9 cellular contexts compared by ENCODE assay signal in the genomic region with DNA sequence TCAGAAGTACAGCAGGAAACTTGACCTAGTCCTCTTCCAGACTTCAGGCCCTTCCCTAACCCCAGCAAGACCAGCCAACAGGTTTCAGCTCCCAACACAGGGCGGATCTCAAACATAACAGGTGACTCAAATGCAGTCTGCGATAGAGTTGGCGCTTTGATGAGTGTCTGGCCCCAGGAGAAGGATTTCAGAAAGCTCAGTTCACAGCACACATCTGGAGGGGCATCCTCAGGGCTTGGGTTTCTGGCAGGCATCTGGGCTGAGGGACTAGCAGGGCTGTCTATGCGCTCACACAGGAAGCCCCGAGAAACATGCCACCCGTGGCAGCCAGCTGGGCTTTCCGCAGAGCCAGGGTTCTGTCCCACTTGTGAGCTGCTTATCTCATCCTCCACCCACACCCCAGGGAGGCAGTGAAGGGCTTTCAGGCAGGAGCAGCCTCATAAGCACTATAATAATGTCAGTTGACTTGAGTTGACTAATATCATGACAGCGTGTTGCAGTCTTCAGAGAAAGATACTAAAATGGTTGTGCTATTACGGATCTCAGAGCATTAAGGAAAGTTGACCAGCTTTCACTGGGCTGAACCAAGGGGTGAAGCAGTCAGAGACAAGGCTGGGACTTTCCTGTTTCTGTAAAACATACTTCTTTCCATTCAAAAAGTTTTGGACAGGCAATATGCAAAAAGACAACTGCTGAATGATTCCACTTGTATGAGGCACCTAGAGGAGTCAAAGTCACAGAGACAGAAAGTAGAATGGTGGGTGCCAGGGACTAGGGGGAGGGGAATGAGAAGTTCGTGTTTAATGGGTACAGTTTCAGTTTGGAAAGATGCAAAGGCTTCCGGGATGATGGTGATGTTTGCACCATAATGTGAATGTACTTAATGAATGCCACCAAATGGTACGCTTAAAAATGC.
DNase-seq lines count a peak whose midpoint lies in the region; ATAC-seq and TF ChIP-seq lines count a peak whose summit lies in the region.
"Had no signal": no experiment of that assay in that cellular context is flagged by ENCODE, and none has a peak within 500 bp of the region (broad histone marks: within the 10 kb centered on the region; RNA-seq: fewer than 3 reads in every experiment).

No MANE protein-coding gene starts in this region.

- POLR2A ChIA-PET in WTC11 (lab: Charles Lee) = no interaction called here

- H3K4me3 Mint-ChIP-seq in CD4-positive, CD25-positive, alpha-beta regulatory T cell = peak overlapping the region; percentile 49 to 81 (median 68)
- peak overlapping the region; percentile 67 for H3K4me3 Mint-ChIP-seq in activated T-cell treated with anti-CD3 and anti-CD28 coated beads, Interleukin-2, amount 50 U/mL, for 24 hours
- H3K4me3 Mint-ChIP-seq in mesothelial cell of epicardium = no peak overlapping the region
- no peak overlapping the region for H3K4me3 Mint-ChIP-seq in WTC11

- peak; percentile 46 to 63 for ATAC-seq in CD4-positive, CD25-positive, alpha-beta regulatory T cell (ENCODE audit: low read depth in 2 of 2)
- ATAC-seq in GM19467 (IDR thresholded peaks at IDR 0.05; ENCODE audit: unreplicated experiment) (peak; percentile 55), HG03571 (IDR thresholded peaks at IDR 0.05; ENCODE audit: unreplicated experiment) (peak; percentile 65), WTC11 (no peak)

- no peaks in the 10 kb centered on the region for H3K36me3 ChIP-seq in CD4-positive, CD25-positive, alpha-beta regulatory T cell (ENCODE audit: control insufficient read depth, insufficient read depth, low read length)

- peak; percentile 7 to 71 (median 24) for DNase-seq in CD4-positive, CD25-positive, alpha-beta regulatory T cell
- DNase-seq in activated T-cell treated with anti-CD3 and anti-CD28 coated beads, Interleukin-2, amount 50 U/mL, for 24 hours = peak; percentile 84
- DNase-seq in mesothelial cell of epicardium (ENCODE audit: low spot score in 2 of 2, unreplicated experiment in 2 of 2) (no peak), WTC11 (ENCODE audit: low spot score) (no peak), ACHN (no peak), middle frontal gyrus (ENCODE audit: extremely low spot score, low spot score) (no peak)

- peak overlapping the region; percentile 56 for H3K4me3 ChIP-seq in CD4-positive, CD25-positive, alpha-beta regulatory T cell (ENCODE audit: low read depth, low read length)

- no peaks in the 10 kb centered on the region for H3K9me3 ChIP-seq in CD4-positive, CD25-positive, alpha-beta regulatory T cell (ENCODE audit: control insufficient read depth in 2 of 2, low read length in 2 of 2)

- H3K27me3 Mint-ChIP-seq in CD4-positive, CD25-positive, alpha-beta regulatory T cell = peaks cover 25% of the 10 kb centered on the region
- H3K27me3 Mint-ChIP-seq in activated T-cell treated with anti-CD3 and anti-CD28 coated beads, Interleukin-2, amount 50 U/mL, for 24 hours = no peaks in the 10 kb centered on the region
- H3K27me3 Mint-ChIP-seq in mesothelial cell of epicardium (ENCODE audit: low read depth) (no peaks in the 10 kb centered on the region), WTC11 (ENCODE audit: low read depth) (no peaks in the 10 kb centered on the region)

- no peak for TF ChIP-seq CTCF in mesothelial cell of epicardium (IDR thresholded peaks at IDR 0.05; ENCODE audit: unreplicated experiment)
- no peak for TF ChIP-seq CTCF in WTC11 (IDR thresholded peaks at IDR 0.05)

- CTCF ChIA-PET in WTC11 (lab: Charles Lee) = interaction anchor here (0.5 kb wide), 1 partner anchor 345 kb away, joined by 3 read pairs; no protein-coding TSS in a partner anchor

- peaks cover 36 to 76% (median 51%) of the 10 kb centered on the region in 4 donors for H3K4me1 Mint-ChIP-seq in CD4-positive, CD25-positive, alpha-beta regulatory T cell
- peaks cover 87% of the 10 kb centered on the region for H3K4me1 Mint-ChIP-seq in activated T-cell treated with anti-CD3 and anti-CD28 coated beads, Interleukin-2, amount 50 U/mL, for 24 hours (ENCODE audit: low read depth)
- H3K4me1 Mint-ChIP-seq in mesothelial cell of epicardium = peaks cover 31% of the 10 kb centered on the region
- H3K4me1 Mint-ChIP-seq in WTC11 = peaks cover 16% of the 10 kb centered on the region

- H3K27ac Mint-ChIP-seq in CD4-positive, CD25-positive, alpha-beta regulatory T cell = peak overlapping the region; percentile 81 to 92 (median 89)
- H3K27ac Mint-ChIP-seq in activated T-cell treated with anti-CD3 and anti-CD28 coated beads, Interleukin-2, amount 50 U/mL, for 24 hours = peak overlapping the region; percentile 94
- peak overlapping the region; percentile 2 for H3K27ac Mint-ChIP-seq in mesothelial cell of epicardium
- no peak overlapping the region for H3K27ac Mint-ChIP-seq in WTC11

- peak overlapping the region; percentile 14 for H3K27ac ChIP-seq in CD4-positive, CD25-positive, alpha-beta regulatory T cell (ENCODE audit: insufficient read depth, low read length, poor library complexity, severe bottlenecking)
- H3K27ac ChIP-seq: epithelial cell of prostate had no signal

- H3K27me3 ChIP-seq in CD4-positive, CD25-positive, alpha-beta regulatory T cell (ENCODE audit: control insufficient read depth, insufficient read depth, low read length) = no peaks in the 10 kb centered on the region

- no peaks in the 10 kb centered on the region for H3K9me3 Mint-ChIP-seq in CD4-positive, CD25-positive, alpha-beta regulatory T cell
- no peaks in the 10 kb centered on the region for H3K9me3 Mint-ChIP-seq in activated T-cell treated with anti-CD3 and anti-CD28 coated beads, Interleukin-2, amount 50 U/mL, for 24 hours
- peaks cover 12% of the 10 kb centered on the region for H3K9me3 Mint-ChIP-seq in mesothelial cell of epicardium
- H3K9me3 Mint-ChIP-seq in WTC11 = peaks cover 21% of the 10 kb centered on the region

- H3K36me3 Mint-ChIP-seq in CD4-positive, CD25-positive, alpha-beta regulatory T cell = no peaks in the 10 kb centered on the region
- H3K36me3 Mint-ChIP-seq in activated T-cell treated with anti-CD3 and anti-CD28 coated beads, Interleukin-2, amount 50 U/mL, for 24 hours (ENCODE audit: low read depth) = no peaks in the 10 kb centered on the region
- no peaks in the 10 kb centered on the region for H3K36me3 Mint-ChIP-seq in mesothelial cell of epicardium
- peaks cover 2% of the 10 kb centered on the region; the same call in 1 of the 2 replicates for H3K36me3 Mint-ChIP-seq in WTC11

- in situ Hi-C loops in ACHN (cut with HindIII; ENCODE audit: low pct_ligation_motif_present, low pct_unique_long_range_greater_than_20kb, low sequenced_read_pairs) = loop anchor here (25.0 kb wide), 1 partner anchor 106 kb away; no protein-coding TSS in a partner anchor

- peaks cover 52% of the 10 kb centered on the region for H3K4me1 ChIP-seq in CD4-positive, CD25-positive, alpha-beta regulatory T cell (ENCODE audit: control insufficient read depth, insufficient read depth, low read length, poor library complexity, severe bottlenecking)

TF ChIP-seq in WTC11, 78 proteins besides CTCF, POLR2A, EP300 and RAD21 (continues in another document):
- TF ChIP-seq, protein P1, sequence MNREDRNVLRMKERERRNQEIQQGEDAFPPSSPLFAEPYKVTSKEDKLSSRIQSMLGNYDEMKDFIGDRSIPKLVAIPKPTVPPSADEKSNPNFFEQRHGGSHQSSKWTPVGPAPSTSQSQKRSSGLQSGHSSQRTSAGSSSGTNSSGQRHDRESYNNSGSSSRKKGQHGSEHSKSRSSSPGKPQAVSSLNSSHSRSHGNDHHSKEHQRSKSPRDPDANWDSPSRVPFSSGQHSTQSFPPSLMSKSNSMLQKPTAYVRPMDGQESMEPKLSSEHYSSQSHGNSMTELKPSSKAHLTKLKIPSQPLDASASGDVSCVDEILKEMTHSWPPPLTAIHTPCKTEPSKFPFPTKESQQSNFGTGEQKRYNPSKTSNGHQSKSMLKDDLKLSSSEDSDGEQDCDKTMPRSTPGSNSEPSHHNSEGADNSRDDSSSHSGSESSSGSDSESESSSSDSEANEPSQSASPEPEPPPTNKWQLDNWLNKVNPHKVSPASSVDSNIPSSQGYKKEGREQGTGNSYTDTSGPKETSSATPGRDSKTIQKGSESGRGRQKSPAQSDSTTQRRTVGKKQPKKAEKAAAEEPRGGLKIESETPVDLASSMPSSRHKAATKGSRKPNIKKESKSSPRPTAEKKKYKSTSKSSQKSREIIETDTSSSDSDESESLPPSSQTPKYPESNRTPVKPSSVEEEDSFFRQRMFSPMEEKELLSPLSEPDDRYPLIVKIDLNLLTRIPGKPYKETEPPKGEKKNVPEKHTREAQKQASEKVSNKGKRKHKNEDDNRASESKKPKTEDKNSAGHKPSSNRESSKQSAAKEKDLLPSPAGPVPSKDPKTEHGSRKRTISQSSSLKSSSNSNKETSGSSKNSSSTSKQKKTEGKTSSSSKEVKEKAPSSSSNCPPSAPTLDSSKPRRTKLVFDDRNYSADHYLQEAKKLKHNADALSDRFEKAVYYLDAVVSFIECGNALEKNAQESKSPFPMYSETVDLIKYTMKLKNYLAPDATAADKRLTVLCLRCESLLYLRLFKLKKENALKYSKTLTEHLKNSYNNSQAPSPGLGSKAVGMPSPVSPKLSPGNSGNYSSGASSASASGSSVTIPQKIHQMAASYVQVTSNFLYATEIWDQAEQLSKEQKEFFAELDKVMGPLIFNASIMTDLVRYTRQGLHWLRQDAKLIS (CRISPR knock-in tag; IDR thresholded peaks at IDR 0.05; ENCODE audit: borderline replicate concordance) = no peak
- TF ChIP-seq, protein P2, sequence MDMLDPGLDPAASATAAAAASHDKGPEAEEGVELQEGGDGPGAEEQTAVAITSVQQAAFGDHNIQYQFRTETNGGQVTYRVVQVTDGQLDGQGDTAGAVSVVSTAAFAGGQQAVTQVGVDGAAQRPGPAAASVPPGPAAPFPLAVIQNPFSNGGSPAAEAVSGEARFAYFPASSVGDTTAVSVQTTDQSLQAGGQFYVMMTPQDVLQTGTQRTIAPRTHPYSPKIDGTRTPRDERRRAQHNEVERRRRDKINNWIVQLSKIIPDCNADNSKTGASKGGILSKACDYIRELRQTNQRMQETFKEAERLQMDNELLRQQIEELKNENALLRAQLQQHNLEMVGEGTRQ (CRISPR knock-in tag; IDR thresholded peaks at IDR 0.05) = no peak
- TF ChIP-seq ATF1 (CRISPR knock-in tag; IDR thresholded peaks at IDR 0.05) (no peak), ETV6 (CRISPR knock-in tag; IDR thresholded peaks at IDR 0.05) (no peak)
- TF ChIP-seq, protein P3, sequence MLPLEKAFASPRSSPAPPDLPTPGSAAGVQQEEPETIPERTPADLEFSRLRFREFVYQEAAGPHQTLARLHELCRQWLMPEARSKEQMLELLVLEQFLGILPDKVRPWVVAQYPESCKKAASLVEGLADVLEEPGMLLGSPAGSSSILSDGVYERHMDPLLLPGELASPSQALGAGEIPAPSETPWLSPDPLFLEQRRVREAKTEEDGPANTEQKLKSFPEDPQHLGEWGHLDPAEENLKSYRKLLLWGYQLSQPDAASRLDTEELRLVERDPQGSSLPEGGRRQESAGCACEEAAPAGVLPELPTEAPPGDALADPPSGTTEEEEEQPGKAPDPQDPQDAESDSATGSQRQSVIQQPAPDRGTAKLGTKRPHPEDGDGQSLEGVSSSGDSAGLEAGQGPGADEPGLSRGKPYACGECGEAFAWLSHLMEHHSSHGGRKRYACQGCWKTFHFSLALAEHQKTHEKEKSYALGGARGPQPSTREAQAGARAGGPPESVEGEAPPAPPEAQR (CRISPR knock-in tag; IDR thresholded peaks at IDR 0.05) = no peak

Comparison
In these comparisons a context has a peak if more than half of its experiments do, and no peak if none do; other contexts are left out.
1. DNase-seq: peak in CD4-positive, CD25-positive, alpha-beta regulatory T cell (3 of 3) and activated T-cell treated with anti-CD3 and anti-CD28 coated beads, Interleukin-2, amount 50 U/mL, for 24 hours (single experiment); none in mesothelial cell of epicardium (0 of 2), WTC11 (single experiment), ACHN (single experiment) and middle frontal gyrus (single experiment).
2. H3K4me3 Mint-ChIP-seq: peak in CD4-positive, CD25-positive, alpha-beta regulatory T cell (4 of 4) and activated T-cell treated with anti-CD3 and anti-CD28 coated beads, Interleukin-2, amount 50 U/mL, for 24 hours (single experiment); none in mesothelial cell of epicardium (single experiment) and WTC11 (single experiment).